Comparison of ENCODE assay signal across 17 cellular contexts in the genomic region with DNA sequence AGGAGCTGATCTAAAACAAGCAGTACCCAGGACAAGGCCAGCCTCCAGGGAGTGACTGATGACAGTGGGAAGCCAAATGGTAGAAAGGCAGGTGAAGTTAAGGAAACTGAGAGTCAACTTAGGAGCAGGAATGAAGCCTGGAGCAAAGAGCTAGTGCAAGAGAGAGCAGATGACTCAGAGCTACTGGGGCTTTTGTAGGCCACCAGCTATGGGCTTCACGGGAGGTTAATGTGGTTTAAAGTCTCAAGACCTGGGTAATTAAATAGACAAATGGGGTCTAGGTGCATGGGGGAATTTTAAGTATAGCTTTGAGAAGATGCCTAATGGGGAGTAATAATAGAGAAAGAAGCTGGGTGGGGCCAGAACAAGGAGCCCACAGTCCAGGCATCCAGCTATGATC. TPM values are rescaled to one million over a fixed set of nuclear protein-coding genes. Genes with fewer than 3 reads are reported as not detected.
"Had no signal": no experiment of that assay in that cellular context is flagged by ENCODE, and none has a peak within 500 bp of the region (broad histone marks: within the 10 kb centered on the region; RNA-seq: fewer than 3 reads in every experiment).

No MANE protein-coding gene starts in this region.

- ATAC-seq: activated T-cell treated with anti-CD3 and anti-CD28 coated beads, Interleukin-2, amount 50 U/mL, for 72 hours; esophagus mucosa had no signal

- DNase-seq: activated CD4-positive, alpha-beta memory T cell treated with anti-CD3 and anti-CD28 coated beads, Interleukin-2, amount 10 ng/mL, durations not matched to agents 7 days and 5 days; activated CD4-positive, alpha-beta T cell treated with anti-CD3 and anti-CD28 coated beads for 1 hour; activated gamma-delta T cell treated with Interleukin-2 at 50 U/mL for 16 hours; activated naive CD8-positive, alpha-beta T cell treated with anti-CD3 and anti-CD28 coated beads for 36 hours; activated T-cell treated with anti-CD3 and anti-CD28 coated beads, Interleukin-2, amount 50 U/mL, for 72 hours; anterior cingulate cortex; hypothalamus; stimulated activated CD4-positive, alpha-beta T cell treated with anti-CD3 and anti-CD28 coated beads, Interleukin-12 subunit alpha, Interleukin-12 subunit beta, amount 100 ng/mL, for 4 hours; stimulated activated naive CD4-positive, alpha-beta T cell treated with Interleukin-2 at 50 U/mL for 16 hours had no signal

RNA-seq across cellular contexts. Expression of gene CD86, which starts 3.1 kb away (rescaled TPM):
- total RNA-seq: dermis microvascular lymphatic vessel endothelial cell, glomerular endothelial cell, myocyte, neural crest cell, osteocyte, pulmonary artery endothelial cell had no signal

RNA-seq across cellular contexts. Expression of gene ILDR1, which starts 36.2 kb away (rescaled TPM):
- total RNA-seq: activated naive CD8-positive, alpha-beta T cell treated with anti-CD3 and anti-CD28 coated beads for 36 hours; cerebellum; dermis microvascular lymphatic vessel endothelial cell; glomerular endothelial cell; myocyte; neural crest cell; osteocyte; pulmonary artery endothelial cell had no signal
